ENCODE assay signal across 30 cellular contexts in genomic region chrX:99271641-99272040, GRCh38.
"Had no signal": no experiment of that assay in that cellular context is flagged by ENCODE, and none has a peak within 500 bp of the region (broad histone marks: within the 10 kb centered on the region; RNA-seq: fewer than 3 reads in every experiment).

No MANE protein-coding gene starts in this region.

- H3K4me1 ChIP-seq: adrenal gland had no signal

- H3K27ac Mint-ChIP-seq: activated CD4-positive, alpha-beta T cell treated with anti-CD3 and anti-CD28 coated beads for 36 hours; activated CD4-positive, alpha-beta T cell treated with anti-CD3 and anti-CD28 coated beads, Interleukin-2, amount 10 ng/mL, durations not matched to agents 7 days and 5 days; activated naive CD4-positive, alpha-beta T cell treated with anti-CD3 and anti-CD28 coated beads for 36 hours; activated naive CD4-positive, alpha-beta T cell treated with anti-CD3 and anti-CD28 coated beads, Interleukin-2, amount 50 U/mL, for 72 hours; activated T-helper 1 cell treated with anti-CD3 and anti-CD28 coated beads, Interleukin-12 subunit alpha, Interleukin-12 subunit beta, Interleukin-2, Interleukin-4 antibody, amounts not matched to agents 30 ng/mL and 10 ng/mL and 1 ng/mL, durations not matched to agents 14 hours and 24 hours and 36 hours; brain had no signal

- H3K4me1 Mint-ChIP-seq: activated CD4-positive, alpha-beta T cell treated with anti-CD3 and anti-CD28 coated beads for 36 hours; activated CD4-positive, alpha-beta T cell treated with anti-CD3 and anti-CD28 coated beads, Interleukin-2, amount 10 ng/mL, durations not matched to agents 7 days and 5 days; brain had no signal

- H3K27me3 Mint-ChIP-seq: activated CD4-positive, alpha-beta T cell treated with anti-CD3 and anti-CD28 coated beads for 36 hours; activated CD4-positive, alpha-beta T cell treated with anti-CD3 and anti-CD28 coated beads, Interleukin-2, amount 10 ng/mL, durations not matched to agents 7 days and 5 days; brain had no signal

- H3K9me3 ChIP-seq: adrenal gland, MG63 had no signal

- H3K27ac ChIP-seq: adrenal gland, SK-N-MC had no signal

- H3K9me3 Mint-ChIP-seq: activated CD4-positive, alpha-beta T cell treated with anti-CD3 and anti-CD28 coated beads, Interleukin-2, amount 10 ng/mL, durations not matched to agents 7 days and 5 days; activated naive CD4-positive, alpha-beta T cell treated with anti-CD3 and anti-CD28 coated beads for 36 hours; activated naive CD4-positive, alpha-beta T cell treated with anti-CD3 and anti-CD28 coated beads, Interleukin-2, amount 50 U/mL, for 72 hours; activated T-helper 1 cell treated with anti-CD3 and anti-CD28 coated beads, Interleukin-12 subunit alpha, Interleukin-12 subunit beta, Interleukin-2, Interleukin-4 antibody, amounts not matched to agents 30 ng/mL and 10 ng/mL and 1 ng/mL, durations not matched to agents 14 hours and 24 hours and 36 hours had no signal

- H3K27me3 ChIP-seq: adrenal gland, MG63 had no signal

- H3K4me3 Mint-ChIP-seq: activated CD4-positive, alpha-beta T cell treated with anti-CD3 and anti-CD28 coated beads for 36 hours; activated CD4-positive, alpha-beta T cell treated with anti-CD3 and anti-CD28 coated beads, Interleukin-2, amount 10 ng/mL, durations not matched to agents 7 days and 5 days; activated naive CD4-positive, alpha-beta T cell treated with anti-CD3 and anti-CD28 coated beads for 36 hours; activated T-cell treated with anti-CD3 and anti-CD28 coated beads, Interleukin-2, amount 50 U/mL, for 4 hours; activated T-helper 1 cell treated with anti-CD3 and anti-CD28 coated beads, Interleukin-12 subunit alpha, Interleukin-12 subunit beta, Interleukin-2, Interleukin-4 antibody, amounts not matched to agents 30 ng/mL and 10 ng/mL and 1 ng/mL, durations not matched to agents 14 hours and 24 hours and 36 hours; brain had no signal

- ATAC-seq: activated CD4-positive, alpha-beta T cell treated with anti-CD3 and anti-CD28 coated beads for 36 hours; activated CD4-positive, CD25-positive, alpha-beta regulatory T cell treated with anti-CD3 and anti-CD28 coated beads, Interleukin-2, amount 50 U/mL, for 24 hours; activated naive CD4-positive, alpha-beta T cell treated with anti-CD3 and anti-CD28 coated beads, Interleukin-2, amount 50 U/mL, for 72 hours; activated T-cell treated with anti-CD3 and anti-CD28 coated beads, Interleukin-2, amount 50 U/mL, for 4 hours had no signal

- H3K36me3 Mint-ChIP-seq: activated naive CD4-positive, alpha-beta T cell treated with anti-CD3 and anti-CD28 coated beads, Interleukin-2, amount 50 U/mL, for 72 hours; brain had no signal

- H3K4me3 ChIP-seq: adrenal gland, MG63, SK-N-MC had no signal

- H3K36me3 ChIP-seq: adrenal gland, MG63 had no signal

- DNase-seq: activated CD4-positive, alpha-beta T cell treated with anti-CD3 and anti-CD28 coated beads for 36 hours; activated CD4-positive, alpha-beta T cell treated with anti-CD3 and anti-CD28 coated beads, Interleukin-2, amount 10 ng/mL, durations not matched to agents 7 days and 5 days; activated CD4-positive, alpha-beta T cell treated with anti-CD3 and anti-CD28 coated beads, Interleukin-2, amount 50 U/mL, for 48 hours; activated CD8-positive, alpha-beta memory T cell treated with anti-CD3 and anti-CD28 coated beads, Interleukin-2, amount 50 U/mL, for 4 hours; activated gamma-delta T cell treated with Interleukin-2 at 50 U/mL for 16 hours; activated naive CD4-positive, alpha-beta T cell treated with anti-CD3 and anti-CD28 coated beads for 36 hours; activated T-cell treated with anti-CD3 and anti-CD28 coated beads for 4 hours; activated T-cell treated with anti-CD3 and anti-CD28 coated beads, Interleukin-2, amount 50 U/mL, for 4 hours; adrenal gland; cerebellar nuclear complex; Kasumi-1; MG63; NCI-H1092; NCI-H1436 treated with DMSO at 0.1 percent for 48 hours; NCI-H1694 treated with DMSO at 0.1 percent for 48 hours; NCI-H2029; NCI-H2107; NCI-H2171; NCI-H2227 treated with DMSO at 0.1 percent for 48 hours; NCI-H446; NCI-H510A treated with DMSO at 0.1 percent for 48 hours; NCI-H69; NK-92 treated with Interleukin-12 subunit alpha and Interleukin-12 subunit beta, amount 100 ng/mL, for 24 hours; Right ventricle myocardium superior; T1000 had no signal
